1 cellular context compared by ENCODE assay signal in genomic region chr1:67430358-67431155, GRCh38.
TF ChIP-seq lines count a peak whose summit lies in the region.

Gene SERBP1, minus strand, starts transcription at chr1:67430402. Its CDS starts 102 bp downstream, at chr1:67430300.

TF ChIP-seq in GM12878, 131 proteins besides CTCF, POLR2A, EP300 and RAD21 (continued from another document and continues in another):
- TF ChIP-seq, protein P1, sequence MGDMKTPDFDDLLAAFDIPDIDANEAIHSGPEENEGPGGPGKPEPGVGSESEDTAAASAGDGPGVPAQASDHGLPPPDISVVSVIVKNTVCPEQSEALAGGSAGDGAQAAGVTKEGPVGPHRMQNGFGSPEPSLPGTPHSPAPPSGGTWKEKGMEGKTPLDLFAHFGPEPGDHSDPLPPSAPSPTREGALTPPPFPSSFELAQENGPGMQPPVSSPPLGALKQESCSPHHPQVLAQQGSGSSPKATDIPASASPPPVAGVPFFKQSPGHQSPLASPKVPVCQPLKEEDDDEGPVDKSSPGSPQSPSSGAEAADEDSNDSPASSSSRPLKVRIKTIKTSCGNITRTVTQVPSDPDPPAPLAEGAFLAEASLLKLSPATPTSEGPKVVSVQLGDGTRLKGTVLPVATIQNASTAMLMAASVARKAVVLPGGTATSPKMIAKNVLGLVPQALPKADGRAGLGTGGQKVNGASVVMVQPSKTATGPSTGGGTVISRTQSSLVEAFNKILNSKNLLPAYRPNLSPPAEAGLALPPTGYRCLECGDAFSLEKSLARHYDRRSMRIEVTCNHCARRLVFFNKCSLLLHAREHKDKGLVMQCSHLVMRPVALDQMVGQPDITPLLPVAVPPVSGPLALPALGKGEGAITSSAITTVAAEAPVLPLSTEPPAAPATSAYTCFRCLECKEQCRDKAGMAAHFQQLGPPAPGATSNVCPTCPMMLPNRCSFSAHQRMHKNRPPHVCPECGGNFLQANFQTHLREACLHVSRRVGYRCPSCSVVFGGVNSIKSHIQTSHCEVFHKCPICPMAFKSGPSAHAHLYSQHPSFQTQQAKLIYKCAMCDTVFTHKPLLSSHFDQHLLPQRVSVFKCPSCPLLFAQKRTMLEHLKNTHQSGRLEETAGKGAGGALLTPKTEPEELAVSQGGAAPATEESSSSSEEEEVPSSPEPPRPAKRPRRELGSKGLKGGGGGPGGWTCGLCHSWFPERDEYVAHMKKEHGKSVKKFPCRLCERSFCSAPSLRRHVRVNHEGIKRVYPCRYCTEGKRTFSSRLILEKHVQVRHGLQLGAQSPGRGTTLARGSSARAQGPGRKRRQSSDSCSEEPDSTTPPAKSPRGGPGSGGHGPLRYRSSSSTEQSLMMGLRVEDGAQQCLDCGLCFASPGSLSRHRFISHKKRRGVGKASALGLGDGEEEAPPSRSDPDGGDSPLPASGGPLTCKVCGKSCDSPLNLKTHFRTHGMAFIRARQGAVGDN (IDR thresholded peaks at IDR 0.05) = peak; percentile 88
- TF ChIP-seq BCL3 (IDR thresholded peaks at IDR 0.05; ENCODE audit: borderline replicate concordance, insufficient read depth, low read depth, low read length, poor library complexity, severe bottlenecking) (no peak), MYC (IDR thresholded peaks at IDR 0.05; ENCODE audit: insufficient read depth, insufficient read length, insufficient replicate concordance, low read length, severe bottlenecking) (peak; percentile 85), SREBF2 (IDR thresholded peaks at IDR 0.05; ENCODE audit: low read length) (no peak), FOS (IDR thresholded peaks at IDR 0.05; ENCODE audit: borderline replicate concordance, extremely low read depth, insufficient read length) (no peak), HCFC1 (IDR thresholded peaks at IDR 0.05; ENCODE audit: low read length) (peak; percentile 93), E2F8 (IDR thresholded peaks at IDR 0.05; ENCODE audit: low read depth, partially characterized antibody) (peak; percentile 50), SP1 (IDR thresholded peaks at IDR 0.05; ENCODE audit: low read depth, low read length) (no peak), CREB1 (IDR thresholded peaks at IDR 0.05; ENCODE audit: low read depth) (peak; percentile 85), CHD2 (IDR thresholded peaks at IDR 0.05; ENCODE audit: borderline replicate concordance, low read depth, low read length) (peak; percentile 96), LARP7 (IDR thresholded peaks at IDR 0.05) (peak; percentile 34), TBL1XR1 (IDR thresholded peaks at IDR 0.05; ENCODE audit: low read depth, low read length) (no peak), POU2F2 (IDR thresholded peaks at IDR 0.05; ENCODE audit: borderline replicate concordance, low read depth, low read length) (peak; percentile 47; the same call in 1 of the 3 replicates), ZBTB11 (CRISPR knock-in tag; IDR thresholded peaks at IDR 0.05) (no peak), REST (IDR thresholded peaks at IDR 0.05; ENCODE audit: low read depth, low read length) (no peak), CBX3 (IDR thresholded peaks at IDR 0.05; ENCODE audit: borderline replicate concordance, low read depth) (no peak), SIN3A (IDR thresholded peaks at IDR 0.05; ENCODE audit: low read depth, low read length) (peak; percentile 55; the same call in 1 of the 2 replicates), SUZ12 (IDR thresholded peaks at IDR 0.05; ENCODE audit: unreplicated experiment) (no peak), IKZF1 (conservative IDR thresholded peaks at IDR 0.05) (peak; percentile 88), E2F4 (IDR thresholded peaks at IDR 0.05; ENCODE audit: low read depth, low read length) (peak; percentile 75), PML (IDR thresholded peaks at IDR 0.05; ENCODE audit: low read length) (no peak; the same call in 1 of the 2 replicates), YY1 (IDR thresholded peaks at IDR 0.05; ENCODE audit: low read depth, low read length) (peak; percentile 96), CBFB (IDR thresholded peaks at IDR 0.05; ENCODE audit: low read depth) (peak; percentile 86)
- TF ChIP-seq, protein P2, sequence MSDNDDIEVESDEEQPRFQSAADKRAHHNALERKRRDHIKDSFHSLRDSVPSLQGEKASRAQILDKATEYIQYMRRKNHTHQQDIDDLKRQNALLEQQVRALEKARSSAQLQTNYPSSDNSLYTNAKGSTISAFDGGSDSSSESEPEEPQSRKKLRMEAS (IDR thresholded peaks at IDR 0.05; ENCODE audit: low read depth, low read length) = peak; percentile 77
- TF ChIP-seq, protein P3, sequence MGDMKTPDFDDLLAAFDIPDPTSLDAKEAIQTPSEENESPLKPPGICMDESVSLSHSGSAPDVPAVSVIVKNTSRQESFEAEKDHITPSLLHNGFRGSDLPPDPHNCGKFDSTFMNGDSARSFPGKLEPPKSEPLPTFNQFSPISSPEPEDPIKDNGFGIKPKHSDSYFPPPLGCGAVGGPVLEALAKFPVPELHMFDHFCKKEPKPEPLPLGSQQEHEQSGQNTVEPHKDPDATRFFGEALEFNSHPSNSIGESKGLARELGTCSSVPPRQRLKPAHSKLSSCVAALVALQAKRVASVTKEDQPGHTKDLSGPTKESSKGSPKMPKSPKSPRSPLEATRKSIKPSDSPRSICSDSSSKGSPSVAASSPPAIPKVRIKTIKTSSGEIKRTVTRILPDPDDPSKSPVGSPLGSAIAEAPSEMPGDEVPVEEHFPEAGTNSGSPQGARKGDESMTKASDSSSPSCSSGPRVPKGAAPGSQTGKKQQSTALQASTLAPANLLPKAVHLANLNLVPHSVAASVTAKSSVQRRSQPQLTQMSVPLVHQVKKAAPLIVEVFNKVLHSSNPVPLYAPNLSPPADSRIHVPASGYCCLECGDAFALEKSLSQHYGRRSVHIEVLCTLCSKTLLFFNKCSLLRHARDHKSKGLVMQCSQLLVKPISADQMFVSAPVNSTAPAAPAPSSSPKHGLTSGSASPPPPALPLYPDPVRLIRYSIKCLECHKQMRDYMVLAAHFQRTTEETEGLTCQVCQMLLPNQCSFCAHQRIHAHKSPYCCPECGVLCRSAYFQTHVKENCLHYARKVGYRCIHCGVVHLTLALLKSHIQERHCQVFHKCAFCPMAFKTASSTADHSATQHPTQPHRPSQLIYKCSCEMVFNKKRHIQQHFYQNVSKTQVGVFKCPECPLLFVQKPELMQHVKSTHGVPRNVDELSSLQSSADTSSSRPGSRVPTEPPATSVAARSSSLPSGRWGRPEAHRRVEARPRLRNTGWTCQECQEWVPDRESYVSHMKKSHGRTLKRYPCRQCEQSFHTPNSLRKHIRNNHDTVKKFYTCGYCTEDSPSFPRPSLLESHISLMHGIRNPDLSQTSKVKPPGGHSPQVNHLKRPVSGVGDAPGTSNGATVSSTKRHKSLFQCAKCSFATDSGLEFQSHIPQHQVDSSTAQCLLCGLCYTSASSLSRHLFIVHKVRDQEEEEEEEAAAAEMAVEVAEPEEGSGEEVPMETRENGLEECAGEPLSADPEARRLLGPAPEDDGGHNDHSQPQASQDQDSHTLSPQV (IDR thresholded peaks at IDR 0.05) = no peak
- TF ChIP-seq, protein P4, sequence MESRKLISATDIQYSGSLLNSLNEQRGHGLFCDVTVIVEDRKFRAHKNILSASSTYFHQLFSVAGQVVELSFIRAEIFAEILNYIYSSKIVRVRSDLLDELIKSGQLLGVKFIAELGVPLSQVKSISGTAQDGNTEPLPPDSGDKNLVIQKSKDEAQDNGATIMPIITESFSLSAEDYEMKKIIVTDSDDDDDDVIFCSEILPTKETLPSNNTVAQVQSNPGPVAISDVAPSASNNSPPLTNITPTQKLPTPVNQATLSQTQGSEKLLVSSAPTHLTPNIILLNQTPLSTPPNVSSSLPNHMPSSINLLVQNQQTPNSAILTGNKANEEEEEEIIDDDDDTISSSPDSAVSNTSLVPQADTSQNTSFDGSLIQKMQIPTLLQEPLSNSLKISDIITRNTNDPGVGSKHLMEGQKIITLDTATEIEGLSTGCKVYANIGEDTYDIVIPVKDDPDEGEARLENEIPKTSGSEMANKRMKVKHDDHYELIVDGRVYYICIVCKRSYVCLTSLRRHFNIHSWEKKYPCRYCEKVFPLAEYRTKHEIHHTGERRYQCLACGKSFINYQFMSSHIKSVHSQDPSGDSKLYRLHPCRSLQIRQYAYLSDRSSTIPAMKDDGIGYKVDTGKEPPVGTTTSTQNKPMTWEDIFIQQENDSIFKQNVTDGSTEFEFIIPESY (IDR thresholded peaks at IDR 0.05) = no peak
- TF ChIP-seq, protein P5, sequence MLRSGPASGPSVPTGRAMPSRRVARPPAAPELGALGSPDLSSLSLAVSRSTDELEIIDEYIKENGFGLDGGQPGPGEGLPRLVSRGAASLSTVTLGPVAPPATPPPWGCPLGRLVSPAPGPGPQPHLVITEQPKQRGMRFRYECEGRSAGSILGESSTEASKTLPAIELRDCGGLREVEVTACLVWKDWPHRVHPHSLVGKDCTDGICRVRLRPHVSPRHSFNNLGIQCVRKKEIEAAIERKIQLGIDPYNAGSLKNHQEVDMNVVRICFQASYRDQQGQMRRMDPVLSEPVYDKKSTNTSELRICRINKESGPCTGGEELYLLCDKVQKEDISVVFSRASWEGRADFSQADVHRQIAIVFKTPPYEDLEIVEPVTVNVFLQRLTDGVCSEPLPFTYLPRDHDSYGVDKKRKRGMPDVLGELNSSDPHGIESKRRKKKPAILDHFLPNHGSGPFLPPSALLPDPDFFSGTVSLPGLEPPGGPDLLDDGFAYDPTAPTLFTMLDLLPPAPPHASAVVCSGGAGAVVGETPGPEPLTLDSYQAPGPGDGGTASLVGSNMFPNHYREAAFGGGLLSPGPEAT (IDR thresholded peaks at IDR 0.05; ENCODE audit: low read depth) = peak; percentile 64
